Comparison of ENCODE assay signal across 15 cellular contexts in genomic region chr1:55311057-55311631, GRCh38.
DNase-seq lines count a peak whose midpoint lies in the region; ATAC-seq and TF ChIP-seq lines count a peak whose summit lies in the region.
"Had no signal": no experiment of that assay in that cellular context is flagged by ENCODE, and none has a peak within 500 bp of the region (broad histone marks: within the 10 kb centered on the region; RNA-seq: fewer than 3 reads in every experiment).

No MANE protein-coding gene starts in this region.

- no peaks in the 10 kb centered on the region for H3K27me3 Mint-ChIP-seq in activated T-helper 17 cell treated with anti-CD3 and anti-CD28 coated beads, Interleukin-2, amount 50 U/mL, for 72 hours

- peak; percentile 3 for DNase-seq in AG04449 (ENCODE audit: low read depth, low spot score)
- peak; percentile 72 for DNase-seq in HS-27A (ENCODE audit: low read depth)
- DNase-seq in foreskin fibroblast = peak; percentile 52 to 66
- DNase-seq in hypothalamus (lab: John Stamatoyannopoulos, UW) = no peak
- no peak for DNase-seq in COR-L47 (lab: John Stamatoyannopoulos, UW)
- no peak for DNase-seq in heart left ventricle
- DNase-seq: DMS79, NCI-H2081 treated with DMSO at 0.1 percent for 48 hours, trophoblast cell had no signal

- intact Hi-C loops in heart left ventricle (cut with DNase I) = no loop called here

- H3K4me3 Mint-ChIP-seq in activated T-helper 17 cell treated with anti-CD3 and anti-CD28 coated beads, Interleukin-2, amount 50 U/mL, for 72 hours = peak overlapping the region; percentile 7
- H3K4me3 Mint-ChIP-seq: B cell had no signal

- 67 to 73% (median 71%) methylated on average over 7 of the region's 7 CpGs for WGBS in heart left ventricle, 4 donors

- POLR2A ChIA-PET in AG04449 (lab: Yijun Ruan, JAX) = no interaction called here

- no peak for TF ChIP-seq CTCF in AG04449 (IDR thresholded peaks at IDR 0.05; ENCODE audit: insufficient read depth, low read length, missing control alignments)
- no peak for TF ChIP-seq CTCF in foreskin fibroblast (IDR thresholded peaks at IDR 0.05; ENCODE audit: low read depth, low read length)
- TF ChIP-seq CTCF in heart left ventricle (IDR thresholded peaks at IDR 0.05) = no peak

- peak; percentile 34 for ATAC-seq in activated T-helper 17 cell treated with anti-CD3 and anti-CD28 coated beads, Interleukin-2, amount 50 U/mL, for 72 hours (replicated peaks)
- ATAC-seq in heart left ventricle (no peak), HG03565 (IDR thresholded peaks at IDR 0.05; ENCODE audit: unreplicated experiment) (no peak)
- ATAC-seq: esophagus mucosa had no signal

- peaks cover 0 to 8% (median 0%) of the 10 kb centered on the region in 12 donors for H3K4me1 ChIP-seq in heart left ventricle

- peak overlapping the region in 1 of 12 donors; percentile 14 for H3K27ac ChIP-seq in heart left ventricle
- H3K27ac ChIP-seq: VCaP had no signal

- CTCF ChIA-PET in AG04449 (lab: Yijun Ruan, JAX) = interaction anchor here (1.7 kb wide), 1 partner anchor 26 kb away, joined by 5 read pairs; no protein-coding TSS in a partner anchor

- H3K9me3 ChIP-seq in heart left ventricle = no peaks in the 10 kb centered on the region

- TF ChIP-seq POLR2A in heart left ventricle (IDR thresholded peaks at IDR 0.05) = no peak

- H3K9me3 Mint-ChIP-seq in activated T-helper 17 cell treated with anti-CD3 and anti-CD28 coated beads, Interleukin-2, amount 50 U/mL, for 72 hours = no peaks in the 10 kb centered on the region
- H3K9me3 Mint-ChIP-seq: activated naive CD4-positive, alpha-beta T cell treated with anti-CD3 and anti-CD28 coated beads, Interleukin-2, amount 50 U/mL, for 72 hours had no signal

- H3K27me3 ChIP-seq in heart left ventricle = no peaks in the 10 kb centered on the region

- H3K4me3 ChIP-seq in AG04449 (ENCODE audit: low read depth, low read length) (no peak overlapping the region), foreskin fibroblast (ENCODE audit: low read depth in 1 of 2, low read length in 2 of 2) (no peak overlapping the region), heart left ventricle (no peak overlapping the region)

- no peaks in the 10 kb centered on the region for H3K36me3 ChIP-seq in heart left ventricle

- H3K4me1 Mint-ChIP-seq in activated T-helper 17 cell treated with anti-CD3 and anti-CD28 coated beads, Interleukin-2, amount 50 U/mL, for 72 hours = peaks cover 16% of the 10 kb centered on the region
- H3K4me1 Mint-ChIP-seq: B cell had no signal

- H3K27ac Mint-ChIP-seq in activated T-helper 17 cell treated with anti-CD3 and anti-CD28 coated beads, Interleukin-2, amount 50 U/mL, for 72 hours = peak overlapping the region; percentile 78
- H3K27ac Mint-ChIP-seq: B cell had no signal

- no peaks in the 10 kb centered on the region for H3K36me3 Mint-ChIP-seq in activated T-helper 17 cell treated with anti-CD3 and anti-CD28 coated beads, Interleukin-2, amount 50 U/mL, for 72 hours (ENCODE audit: low read depth)
- H3K36me3 Mint-ChIP-seq: activated naive CD4-positive, alpha-beta T cell treated with anti-CD3 and anti-CD28 coated beads, Interleukin-2, amount 50 U/mL, for 72 hours had no signal

Comparison
In these comparisons a context has a peak if more than half of its experiments do, and no peak if none do; other contexts are left out.
1. DNase-seq: peak in AG04449 (single experiment), HS-27A (single experiment) and foreskin fibroblast (2 of 2); none in hypothalamus (0 of 51), COR-L47 (single experiment) and heart left ventricle (0 of 5).